ENCODE assay signal across 8 cellular contexts in the genomic region with DNA sequence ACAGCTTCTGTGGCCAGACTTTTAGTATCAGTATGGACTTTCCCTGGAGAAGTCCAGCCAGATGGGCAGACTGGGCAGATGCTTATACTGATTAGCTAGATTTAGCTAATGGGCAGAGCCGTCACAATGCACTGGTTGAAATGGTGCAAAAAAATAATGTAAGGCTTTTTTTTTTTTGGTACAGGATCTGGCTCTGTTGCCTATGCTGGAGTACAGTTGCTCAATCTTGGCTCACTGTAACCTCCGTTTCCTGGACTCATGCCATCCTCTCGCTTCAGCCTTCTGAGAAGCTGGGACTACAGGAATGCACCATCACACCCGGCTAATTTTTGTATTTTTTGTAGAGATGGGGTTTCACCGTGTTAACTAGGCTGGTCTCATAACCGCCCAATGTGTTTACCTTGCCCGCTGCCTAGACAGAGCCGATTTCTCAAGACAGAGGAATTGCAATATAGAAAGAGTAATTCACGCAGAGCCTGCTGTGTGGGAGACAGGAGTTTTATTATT. TPM values are rescaled to one million over a fixed set of nuclear protein-coding genes. Genes with fewer than 3 reads are reported as not detected.
DNase-seq lines count a peak whose midpoint lies in the region; ATAC-seq and TF ChIP-seq lines count a peak whose summit lies in the region.

No MANE protein-coding gene starts in this region.

- DNase-seq in AG20443 (ENCODE audit: low spot score) = peak; percentile 43
- DNase-seq in NCI-H2196 treated with DMSO at 0.1 percent for 48 hours (lab: John Stamatoyannopoulos, UW; ENCODE audit: unreplicated experiment) = peak; percentile 25
- no peak for DNase-seq in endodermal cell
- no peak for DNase-seq in natural killer cell
- no peak for DNase-seq in NCI-H1417 (lab: John Stamatoyannopoulos, UW)

- no peak overlapping the region for H3K4me3 ChIP-seq in endodermal cell (ENCODE audit: low read length)

- H3K9ac ChIP-seq in endodermal cell (ENCODE audit: extremely low read depth, low read length, poor library complexity, severe bottlenecking) = no peak overlapping the region

- WGBS in endodermal cell (ENCODE audit: insufficient coverage in 1 of 2, insufficient read length in 1 of 2), 2 experiments = 89 to 93% methylated on average over 8 to 9 of the region's 9 CpGs

- intact Hi-C loops in natural killer cell (cut with micrococcal nuclease) = no loop called here

- no peak for TF ChIP-seq CTCF in endodermal cell (conservative IDR thresholded peaks at IDR 0.05)
- no peak for TF ChIP-seq CTCF in natural killer cell (IDR thresholded peaks at IDR 0.05)

- H3K27ac ChIP-seq in endodermal cell (ENCODE audit: low read depth, low read length) = no peak overlapping the region

- H3K4me3 Mint-ChIP-seq in endodermal cell = no peak overlapping the region
- H3K4me3 Mint-ChIP-seq in natural killer cell = no peak overlapping the region

- H3K4me1 Mint-ChIP-seq in endodermal cell (peaks cover 27% of the 10 kb centered on the region), natural killer cell (peaks cover 11 to 24% of the 10 kb centered on the region in 2 donors)

- no peaks in the 10 kb centered on the region for H3K27me3 ChIP-seq in endodermal cell (ENCODE audit: control insufficient read depth, insufficient read depth, low read length, poor library complexity, severe bottlenecking)

- peaks cover 11% of the 10 kb centered on the region for H3K4me1 ChIP-seq in endodermal cell (ENCODE audit: control insufficient read depth, insufficient read depth, low read length)

- H3K36me3 ChIP-seq in endodermal cell (ENCODE audit: control insufficient read depth, insufficient read depth, low read length) = no peaks in the 10 kb centered on the region

- no peaks in the 10 kb centered on the region for H3K9me3 ChIP-seq in endodermal cell (ENCODE audit: control insufficient read depth, low read length)

- H3K27me3 Mint-ChIP-seq in endodermal cell (ENCODE audit: insufficient read depth) = no peaks in the 10 kb centered on the region
- H3K27me3 Mint-ChIP-seq in natural killer cell (ENCODE audit: low read depth in 2 of 2) = no peaks in the 10 kb centered on the region

- peak overlapping the region; percentile 35 for H3K27ac Mint-ChIP-seq in endodermal cell
- H3K27ac Mint-ChIP-seq in natural killer cell = peak overlapping the region; percentile 85 to 91

- H3K9me3 Mint-ChIP-seq in endodermal cell = no peaks in the 10 kb centered on the region
- no peaks in the 10 kb centered on the region for H3K9me3 Mint-ChIP-seq in natural killer cell

- ATAC-seq in natural killer cell (no peak), HG03196 (IDR thresholded peaks at IDR 0.05; ENCODE audit: unreplicated experiment) (no peak), HG03442 (IDR thresholded peaks at IDR 0.05; ENCODE audit: unreplicated experiment) (no peak), GM19452 (IDR thresholded peaks at IDR 0.05; ENCODE audit: unreplicated experiment) (no peak)

- H3K36me3 Mint-ChIP-seq in endodermal cell (ENCODE audit: low read depth) (no peaks in the 10 kb centered on the region), natural killer cell (no peaks in the 10 kb centered on the region)

RNA-seq across cellular contexts. Expression of a gene that starts 16.4 kb away (rescaled TPM):
- total RNA-seq in endodermal cell (10 to 100 TPM; 56.6 to 94.3 TPM), natural killer cell (1 to 10 TPM; 2.7 to 4.6 (median 3.3) TPM)
- 99.2 TPM for polyA plus RNA-seq in endodermal cell (2013, experiment 1 of 2)
- polyA plus RNA-seq in endodermal cell (2013, experiment 2 of 2) = 95.4 TPM

RNA-seq across cellular contexts. Expression of a gene that starts 35.6 kb away (rescaled TPM):
- total RNA-seq in endodermal cell (10 to 100 TPM; 71.4 to 75.7 TPM), natural killer cell (100 to 1,000 TPM; 262 to 392 (median 322) TPM)
- polyA plus RNA-seq in endodermal cell (2013, experiment 1 of 2) = 71.2 TPM
- 61.2 TPM for polyA plus RNA-seq in endodermal cell (2013, experiment 2 of 2)

RNA-seq across cellular contexts. Expression of a gene that starts 42.7 kb away (rescaled TPM):
- total RNA-seq in endodermal cell = 100 to 1,000 TPM; 198 to 219 TPM
- 232 TPM for polyA plus RNA-seq in endodermal cell (2013, experiment 1 of 2)
- 195 TPM for polyA plus RNA-seq in endodermal cell (2013, experiment 2 of 2)
- total RNA-seq in natural killer cell = 100 to 1,000 TPM; 166 to 186 (median 184) TPM

RNA-seq across cellular contexts. Expression of a gene that starts 44.7 kb away (rescaled TPM):
- total RNA-seq in endodermal cell = 10 to 100 TPM; 90.2 to 94.2 TPM
- 63.4 TPM for polyA plus RNA-seq in endodermal cell (2013, experiment 1 of 2)
- polyA plus RNA-seq in endodermal cell (2013, experiment 2 of 2) = 54.7 TPM
- total RNA-seq in natural killer cell = 10 to 100 TPM; 43.5 to 61.6 (median 55.8) TPM

RNA-seq across cellular contexts. Expression of a gene that starts 52.4 kb away (rescaled TPM):
- total RNA-seq in endodermal cell (10 to 100 TPM; 51.2 to 52.6 TPM), natural killer cell (10 to 100 TPM; 50.7 to 76.7 (median 51.6) TPM)
- polyA plus RNA-seq in endodermal cell (2013, experiment 1 of 2) = 50.9 TPM
- polyA plus RNA-seq in endodermal cell (2013, experiment 2 of 2) = 48.1 TPM

Comparison
In these comparisons a context has a peak if more than half of its experiments do, and no peak if none do; other contexts are left out.
1. DNase-seq: peak in AG20443 (single experiment) and NCI-H2196 treated with DMSO at 0.1 percent for 48 hours (single experiment); none in endodermal cell (single experiment), natural killer cell (single experiment) and NCI-H1417 (0 of 3).
2. RNA of a gene that starts 16.4 kb away (total RNA-seq): 56.6 to 94.3 TPM in endodermal cell; 2.7 to 4.6 TPM in natural killer cell; every median in the first group is over 10 times any median in the second.